Comparison of ENCODE assay signal across 2 cellular contexts in the genomic region with DNA sequence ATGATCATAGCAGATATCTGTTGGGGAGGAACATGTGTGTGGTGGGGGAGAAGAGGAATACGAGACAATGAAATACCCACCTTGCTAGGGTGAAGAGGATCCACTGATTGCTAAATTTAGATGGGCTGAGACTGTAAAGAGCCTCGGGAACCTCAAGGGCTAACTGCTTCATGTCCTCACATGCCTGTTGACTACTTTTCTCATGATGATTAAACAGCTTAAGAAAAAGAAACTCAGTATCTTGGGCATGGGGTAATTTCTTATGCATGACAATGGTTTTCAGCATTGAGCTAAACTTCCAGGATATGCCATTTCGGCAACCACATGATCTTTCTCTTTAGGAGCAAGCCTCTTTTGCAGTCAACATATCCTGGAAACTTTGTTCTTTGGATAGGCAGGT.
TF ChIP-seq lines count a peak whose summit lies in the region.

No MANE protein-coding gene starts in this region.

TF ChIP-seq in IMR-90, 13 proteins besides CTCF, POLR2A, EP300 and RAD21:
- no peak for TF ChIP-seq NFE2L2 (IDR thresholded peaks at IDR 0.05; ENCODE audit: low read depth, low read length)
- TF ChIP-seq, protein P1, sequence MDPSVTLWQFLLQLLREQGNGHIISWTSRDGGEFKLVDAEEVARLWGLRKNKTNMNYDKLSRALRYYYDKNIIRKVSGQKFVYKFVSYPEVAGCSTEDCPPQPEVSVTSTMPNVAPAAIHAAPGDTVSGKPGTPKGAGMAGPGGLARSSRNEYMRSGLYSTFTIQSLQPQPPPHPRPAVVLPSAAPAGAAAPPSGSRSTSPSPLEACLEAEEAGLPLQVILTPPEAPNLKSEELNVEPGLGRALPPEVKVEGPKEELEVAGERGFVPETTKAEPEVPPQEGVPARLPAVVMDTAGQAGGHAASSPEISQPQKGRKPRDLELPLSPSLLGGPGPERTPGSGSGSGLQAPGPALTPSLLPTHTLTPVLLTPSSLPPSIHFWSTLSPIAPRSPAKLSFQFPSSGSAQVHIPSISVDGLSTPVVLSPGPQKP (IDR thresholded peaks at IDR 0.05; ENCODE audit: borderline replicate concordance, low read depth, low read length), result no peak
- TF ChIP-seq BHLHE40 (IDR thresholded peaks at IDR 0.05; ENCODE audit: low read depth, low read length), result no peak
- TF ChIP-seq CEBPB (IDR thresholded peaks at IDR 0.05; ENCODE audit: low read depth, low read length), result no peak
- TF ChIP-seq, protein P2, sequence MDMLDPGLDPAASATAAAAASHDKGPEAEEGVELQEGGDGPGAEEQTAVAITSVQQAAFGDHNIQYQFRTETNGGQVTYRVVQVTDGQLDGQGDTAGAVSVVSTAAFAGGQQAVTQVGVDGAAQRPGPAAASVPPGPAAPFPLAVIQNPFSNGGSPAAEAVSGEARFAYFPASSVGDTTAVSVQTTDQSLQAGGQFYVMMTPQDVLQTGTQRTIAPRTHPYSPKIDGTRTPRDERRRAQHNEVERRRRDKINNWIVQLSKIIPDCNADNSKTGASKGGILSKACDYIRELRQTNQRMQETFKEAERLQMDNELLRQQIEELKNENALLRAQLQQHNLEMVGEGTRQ (IDR thresholded peaks at IDR 0.05; ENCODE audit: low read depth, low read length), result no peak
- no peak for TF ChIP-seq SMC3 (IDR thresholded peaks at IDR 0.05; ENCODE audit: low read depth, low read length)
- TF ChIP-seq CHD1 (IDR thresholded peaks at IDR 0.05; ENCODE audit: low read depth, low read length), result no peak
- no peak for TF ChIP-seq RCOR1 (IDR thresholded peaks at IDR 0.05; ENCODE audit: insufficient replicate concordance, low read length)
- TF ChIP-seq RFX5 (IDR thresholded peaks at IDR 0.05; ENCODE audit: low read depth, low read length), result no peak
- TF ChIP-seq MXI1 (IDR thresholded peaks at IDR 0.05; ENCODE audit: borderline replicate concordance, low read depth, low read length), result no peak
- no peak for TF ChIP-seq MAFK (IDR thresholded peaks at IDR 0.05; ENCODE audit: low read depth, low read length)
- no peak for TF ChIP-seq FOS (IDR thresholded peaks at IDR 0.05; ENCODE audit: low read depth, low read length)
- TF ChIP-seq MAZ (IDR thresholded peaks at IDR 0.05; ENCODE audit: borderline replicate concordance, low read depth, low read length), result no peak
TF ChIP-seq in IMR-90: peak in this region for 0.

TF ChIP-seq in GM12891, 5 proteins besides CTCF, POLR2A, EP300 and RAD21:
- no peak for TF ChIP-seq TAF1 (IDR thresholded peaks at IDR 0.05; ENCODE audit: low read depth, low read length)
- no peak for TF ChIP-seq POLR2AphosphoS5 (IDR thresholded peaks at IDR 0.05; ENCODE audit: low read depth, low read length)
- TF ChIP-seq PAX5 (IDR thresholded peaks at IDR 0.05; ENCODE audit: insufficient read depth, low read length, severe bottlenecking), result no peak
- TF ChIP-seq POU2F2 (IDR thresholded peaks at IDR 0.05; ENCODE audit: low read depth, low read length), result no peak
- TF ChIP-seq SPI1 (IDR thresholded peaks at IDR 0.05; ENCODE audit: low read depth, low read length), result no peak
